In genomic region chr10:122298206-122298597, GRCh38 we compare ENCODE assay signal across 12 cellular contexts. TPM values are rescaled to one million over a fixed set of nuclear protein-coding genes. Genes with fewer than 3 reads are reported as not detected.
DNase-seq lines count a peak whose midpoint lies in the region; ATAC-seq and TF ChIP-seq lines count a peak whose summit lies in the region.
"Had no signal": no experiment of that assay in that cellular context is flagged by ENCODE, and none has a peak within 500 bp of the region (broad histone marks: within the 10 kb centered on the region; RNA-seq: fewer than 3 reads in every experiment).

No MANE protein-coding gene starts in this region.

- DNase-seq in right atrium auricular region (ENCODE audit: low spot score) (peak; percentile 32), Right ventricle myocardium inferior (ENCODE audit: missing footprints) (no peak), IMR-90 (no peak), esophagus muscularis mucosa (ENCODE audit: extremely low spot score) (peak; percentile 77), H7 (no peak), KG1 (lab: John Stamatoyannopoulos, UW) (no peak)
- DNase-seq in stimulated activated CD4-positive, alpha-beta T cell treated with anti-CD3 and anti-CD28 coated beads, Interleukin-1b, Interleukin-23, amount 100 ng/mL, for 48 hours, result no peak

- H2AFZ ChIP-seq in IMR-90 (replicated peaks; ENCODE audit: low read length, poor library complexity), result peak overlapping the region; percentile 28

- TF ChIP-seq POLR2A in IMR-90 (IDR thresholded peaks at IDR 0.05; ENCODE audit: low read depth, low read length), result no peak
- no peak for TF ChIP-seq POLR2A in esophagus muscularis mucosa (IDR thresholded peaks at IDR 0.05; ENCODE audit: low read depth)

- no peak overlapping the region for H2BK15ac ChIP-seq in IMR-90 (ENCODE audit: low read depth, low read length)

- no peak overlapping the region for H3K56ac ChIP-seq in IMR-90 (ENCODE audit: extremely low read depth, insufficient read depth, low read length)

- no peak overlapping the region for H3K4ac ChIP-seq in IMR-90 (ENCODE audit: low read depth, low read length)

- H2BK20ac ChIP-seq in IMR-90 (ENCODE audit: low read depth, low read length), result no peak overlapping the region

- H3K79me1 ChIP-seq in IMR-90 (ENCODE audit: low read depth in 1 of 2, low read length in 2 of 2), result no peaks in the 10 kb centered on the region

- no peak overlapping the region for H3K27ac ChIP-seq in right atrium auricular region
- no peak overlapping the region for H3K27ac ChIP-seq in IMR-90 (ENCODE audit: insufficient read depth, low read length)
- H3K27ac ChIP-seq in esophagus muscularis mucosa (replicated peaks in 1 of 4), result no peak overlapping the region

- no peak for TF ChIP-seq EP300 in esophagus muscularis mucosa (IDR thresholded peaks at IDR 0.05)

- no peak overlapping the region for H3K14ac ChIP-seq in IMR-90 (replicated peaks; ENCODE audit: low read depth, low read length)

- no peak for TF ChIP-seq CTCF in right atrium auricular region (IDR thresholded peaks at IDR 0.05)
- no peak for TF ChIP-seq CTCF in IMR-90 (conservative IDR thresholded peaks at IDR 0.05; ENCODE audit: low read depth, low read length)
- no peak for TF ChIP-seq CTCF in esophagus muscularis mucosa (IDR thresholded peaks at IDR 0.05)

- intact Hi-C loops in Right ventricle myocardium inferior (cut with DNase I), result loop anchor here (1.0 to 5.0 kb wide), 3 partner anchors 45 to 404 kb away; no protein-coding TSS in a partner anchor
- intact Hi-C loops in IMR-90 (cut with micrococcal nuclease), result loop anchor here (1.0 kb wide), 2 partner anchors 137 to 267 kb away; no protein-coding TSS in a partner anchor
- intact Hi-C loops in esophagus muscularis mucosa (cut with DNase I), result loop anchor here (2.0 kb wide), 2 partner anchors 45 to 267 kb away; no protein-coding TSS in a partner anchor

- dilution Hi-C loops in IMR-90 (cut with HindIII; ENCODE audit: low sequenced_read_pairs, unreplicated experiment), result no loop called here

- H3K4me1 ChIP-seq in right atrium auricular region (peaks cover 0 to 5% of the 10 kb centered on the region in 2 donors), IMR-90 (ENCODE audit: control insufficient read depth, insufficient read depth, low read length) (peaks cover 5% of the 10 kb centered on the region), esophagus muscularis mucosa (peaks cover 0 to 27% (median 26%) of the 10 kb centered on the region in 4 donors)

- H4K5ac ChIP-seq in IMR-90 (ENCODE audit: low read depth, low read length), result no peak overlapping the region

- no peak overlapping the region for H3K4me3 ChIP-seq in right atrium auricular region
- H3K4me3 ChIP-seq in IMR-90 (ENCODE audit: insufficient read depth, low read depth, low read length), result no peak overlapping the region
- H3K4me3 ChIP-seq in esophagus muscularis mucosa, result no peak overlapping the region
- H3K4me3 ChIP-seq in H7 (ENCODE audit: insufficient read depth, low read depth, low read length), result no peak overlapping the region

- no peak overlapping the region for H2BK5ac ChIP-seq in IMR-90 (ENCODE audit: low read depth, low read length, poor library complexity, severe bottlenecking)

- no peak overlapping the region for H2BK120ac ChIP-seq in IMR-90 (ENCODE audit: low read depth, low read length)

- no peak for TF ChIP-seq RAD21 in IMR-90 (IDR thresholded peaks at IDR 0.05; ENCODE audit: low read length)

- no peak overlapping the region for H3K9ac ChIP-seq in IMR-90 (ENCODE audit: low read depth, low read length)

- in situ Hi-C loops in IMR-90 (cut with MboI; ENCODE audit: low sequenced_read_pairs), result loop anchor here (5.0 kb wide), 2 partner anchors 134 to 269 kb away; no protein-coding TSS in a partner anchor

- 81% methylated on average over 5 of the region's 6 CpGs; no CpG with 5 or more reads in 1 of the 2 experiments for WGBS in IMR-90 (ENCODE audit: extremely low coverage in 2 of 2, insufficient read length in 1 of 2), 2 experiments
- WGBS in esophagus muscularis mucosa, result 85% methylated on average over 5 of the region's 6 CpGs

- H3K9me3 ChIP-seq in right atrium auricular region, result no peaks in the 10 kb centered on the region
- H3K9me3 ChIP-seq in IMR-90 (ENCODE audit: control insufficient read depth, insufficient read depth, low read length), result no peaks in the 10 kb centered on the region
- no peaks in the 10 kb centered on the region for H3K9me3 ChIP-seq in esophagus muscularis mucosa
- H3K9me3 ChIP-seq: Caco-2 had no signal

- no peak overlapping the region for H3K4me2 ChIP-seq in IMR-90 (ENCODE audit: low read depth, low read length)

- POLR2A ChIA-PET in IMR-90 (lab: Charles Lee; ENCODE audit: unreplicated experiment), result no interaction called here

- H4K20me1 ChIP-seq in IMR-90 (ENCODE audit: insufficient read depth, low read length), result no peaks in the 10 kb centered on the region

- H3K36me3 ChIP-seq in right atrium auricular region (no peaks in the 10 kb centered on the region), IMR-90 (ENCODE audit: control insufficient read depth, insufficient read depth, low read length) (no peaks in the 10 kb centered on the region), esophagus muscularis mucosa (no peaks in the 10 kb centered on the region), H7 (replicated peaks; ENCODE audit: control insufficient read depth, insufficient read depth, low read length) (no peaks in the 10 kb centered on the region)

- H2AK9ac ChIP-seq in IMR-90 (replicated peaks; ENCODE audit: low read depth, low read length, poor library complexity), result no peak overlapping the region

- CTCF ChIA-PET in IMR-90 (lab: Yijun Ruan, JAX), result interaction anchor here (0.6 to 2.5 kb wide), 7 partner anchors 9 to 755 kb away, joined by 3 to 18 read pairs (median 7); no protein-coding TSS in a partner anchor

- no peak overlapping the region for H4K8ac ChIP-seq in IMR-90 (ENCODE audit: low read depth in 2 of 2, low read length in 2 of 2)

- no peak overlapping the region for H4K91ac ChIP-seq in IMR-90 (ENCODE audit: insufficient read depth, low read depth, low read length)

- H2AK5ac ChIP-seq in IMR-90 (ENCODE audit: low read depth, low read length), result no peak overlapping the region

- ATAC-seq in Right ventricle myocardium inferior, result no peak
- ATAC-seq in IMR-90 (ENCODE audit: low read depth), result no peak

- no peak overlapping the region for H3K23ac ChIP-seq in IMR-90 (ENCODE audit: low read depth, low read length)

- H3K27me3 ChIP-seq in right atrium auricular region (no peaks in the 10 kb centered on the region), IMR-90 (ENCODE audit: control insufficient read depth, insufficient read depth, low read length) (peaks cover 15% of the 10 kb centered on the region; the same call in 1 of the 2 replicates), esophagus muscularis mucosa (no peaks in the 10 kb centered on the region), H7 (ENCODE audit: control insufficient read depth, insufficient read depth, low read length) (no peaks in the 10 kb centered on the region)

- no peak overlapping the region for H3K18ac ChIP-seq in IMR-90 (ENCODE audit: low read depth, low read length)

- BruUV-seq in IMR-90 (replicated peaks; lab: Mats Ljungman, UMichigan), result no TSS peak

- H3K9me1 ChIP-seq in IMR-90 (ENCODE audit: insufficient read depth, low read length), result 0 out of 2 replicates have a peak, but pooled peaks cover 2% of the 10 kb centered on the region

TF ChIP-seq in IMR-90, 13 proteins besides CTCF, POLR2A, EP300 and RAD21:
- TF ChIP-seq ELK1 (IDR thresholded peaks at IDR 0.05; ENCODE audit: borderline replicate concordance, low read depth, low read length) (no peak), CEBPB (IDR thresholded peaks at IDR 0.05; ENCODE audit: low read depth, low read length) (no peak), NFE2L2 (IDR thresholded peaks at IDR 0.05; ENCODE audit: low read depth, low read length) (no peak), RCOR1 (IDR thresholded peaks at IDR 0.05; ENCODE audit: insufficient replicate concordance, low read length) (no peak), RFX5 (IDR thresholded peaks at IDR 0.05; ENCODE audit: low read depth, low read length) (no peak), MAZ (IDR thresholded peaks at IDR 0.05; ENCODE audit: borderline replicate concordance, low read depth, low read length) (no peak), MAFK (IDR thresholded peaks at IDR 0.05; ENCODE audit: low read depth, low read length) (no peak), SMC3 (IDR thresholded peaks at IDR 0.05; ENCODE audit: low read depth, low read length) (no peak), MXI1 (IDR thresholded peaks at IDR 0.05; ENCODE audit: borderline replicate concordance, low read depth, low read length) (no peak), BHLHE40 (IDR thresholded peaks at IDR 0.05; ENCODE audit: low read depth, low read length) (no peak), CHD1 (IDR thresholded peaks at IDR 0.05; ENCODE audit: low read depth, low read length) (no peak), USF2 (IDR thresholded peaks at IDR 0.05; ENCODE audit: low read depth, low read length) (no peak), FOS (IDR thresholded peaks at IDR 0.05; ENCODE audit: low read depth, low read length) (no peak)

RNA-seq across cellular contexts. Expression of gene BTBD16, which starts 27.1 kb away (rescaled TPM):
- total RNA-seq in right atrium auricular region, result not detected
- not detected for total RNA-seq in Right ventricle myocardium inferior
- total RNA-seq in IMR-90 (2012; rRNA removed), result not detected in 2 replicates
- not detected in 2 replicates for polyA plus RNA-seq in IMR-90 (2012; rRNA removed)
- polyA plus RNA-seq in IMR-90 (2012; cell fraction: cytosol; rRNA removed), result not detected in 2 replicates
- polyA plus RNA-seq in IMR-90 (2012; cell fraction: nucleus; rRNA removed; ENCODE audit: low replicate concordance), result 0.08 TPM in 1 of 2 replicates, not detected in the other
- under 1 TPM in 1 of 4 donors, not detected in 3; 0.29 TPM for total RNA-seq in esophagus muscularis mucosa
- 0.15 and 0.42 TPM in 2 replicates for total RNA-seq in H7 (2014; rRNA removed; shearing (Covaris generic))
- total RNA-seq: A172; Caco-2; CD8-positive, alpha-beta memory T cell; H1 had no signal
- polyA plus RNA-seq: BJ; CD8-positive, alpha-beta memory T cell had no signal

Comparison
In these comparisons a context has a peak if more than half of its experiments do, and no peak if none do; other contexts are left out.
1. DNase-seq: peak in right atrium auricular region (single experiment) and esophagus muscularis mucosa (single experiment); none in Right ventricle myocardium inferior (single experiment), IMR-90 (single experiment), H7 (single experiment), KG1 (single experiment) and stimulated activated CD4-positive, alpha-beta T cell treated with anti-CD3 and anti-CD28 coated beads, Interleukin-1b, Interleukin-23, amount 100 ng/mL, for 48 hours (single experiment).